In the genomic region with DNA sequence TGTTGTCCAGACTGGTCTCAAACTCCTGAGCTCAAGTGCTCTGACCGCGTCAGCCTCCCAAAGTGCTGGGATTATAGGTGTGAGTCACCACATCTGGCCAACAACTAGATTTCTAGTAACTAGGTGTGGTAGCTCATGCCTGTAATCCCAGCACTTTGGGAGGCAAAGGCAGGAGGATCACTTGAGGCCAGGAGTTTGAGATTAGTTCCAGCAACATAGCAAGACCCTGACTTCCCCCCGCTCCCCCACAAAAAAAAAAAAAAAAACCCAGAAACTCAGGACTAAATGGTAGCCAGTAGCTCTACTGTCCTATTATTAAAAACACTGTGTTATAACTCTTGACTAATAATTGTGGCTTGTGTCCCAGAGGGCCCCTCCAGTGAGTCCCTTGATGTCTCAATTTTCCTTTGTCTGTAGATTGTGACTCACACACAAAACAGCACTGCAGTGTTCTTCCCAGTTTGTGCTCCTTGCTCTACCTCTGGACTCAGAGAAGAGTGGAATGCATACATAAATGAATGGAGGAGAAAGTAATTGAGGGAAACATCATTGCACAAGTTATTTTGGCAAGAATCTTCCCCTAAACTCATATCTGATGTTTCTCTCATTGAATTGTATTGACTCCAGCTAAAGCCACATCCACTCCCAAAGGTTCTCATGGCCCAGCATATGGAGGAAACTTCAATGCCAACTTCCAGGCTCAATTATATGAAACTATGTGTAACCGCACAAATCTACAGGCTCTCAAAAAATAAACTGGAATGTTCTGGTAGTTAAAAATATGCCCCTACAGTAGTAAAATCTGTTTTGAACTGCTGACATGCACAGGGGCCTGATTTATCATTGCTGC, we compare ENCODE assay signal across 9 cellular contexts. TPM values are rescaled to one million over a fixed set of nuclear protein-coding genes. Genes with fewer than 3 reads are reported as not detected.
DNase-seq lines count a peak whose midpoint lies in the region; ATAC-seq, FAIRE-seq and TF ChIP-seq lines count a peak whose summit lies in the region.
"Had no signal": no experiment of that assay in that cellular context is flagged by ENCODE, and none has a peak within 500 bp of the region (broad histone marks: within the 10 kb centered on the region; RNA-seq: fewer than 3 reads in every experiment).

No MANE protein-coding gene starts in this region.

- in situ Hi-C loops in G401 (cut with HindIII; ENCODE audit: low sequenced_read_pairs), result no loop called here

- POLR2A ChIA-PET in A549 (lab: Yijun Ruan, JAX), result interaction anchor here (0.5 to 1.7 kb wide), 8 partner anchors 8 to 1332 kb away, joined by 3 to 7 read pairs (median 4); partner anchors contain the start of gene TPT1

- H3K4me3 ChIP-seq in A549, result no peak overlapping the region
- H3K4me3 ChIP-seq in hepatocyte, result no peak overlapping the region

- TF ChIP-seq CTCF in A549 (IDR thresholded peaks at IDR 0.05) (no peak), HFFc6 (IDR thresholded peaks at IDR 0.05) (no peak), hepatocyte (IDR thresholded peaks at IDR 0.05; ENCODE audit: poor library complexity) (no peak)

- no peak for TF ChIP-seq POLR2A in A549 (IDR thresholded peaks at IDR 0.05; ENCODE audit: low read length)

- H3K9me2 ChIP-seq in hepatocyte (replicated peaks; ENCODE audit: insufficient read depth), result no peaks in the 10 kb centered on the region

- peak overlapping the region; percentile 56 for H3K27ac Mint-ChIP-seq in HFFc6
- peak overlapping the region; percentile 45 for H3K27ac Mint-ChIP-seq in activated naive CD8-positive, alpha-beta T cell treated with anti-CD3 and anti-CD28 coated beads for 36 hours

- H3K36me3 Mint-ChIP-seq in HFFc6 (ENCODE audit: low read depth), result peaks cover 31% of the 10 kb centered on the region
- H3K36me3 Mint-ChIP-seq in activated naive CD8-positive, alpha-beta T cell treated with anti-CD3 and anti-CD28 coated beads for 36 hours, result peaks cover 36% of the 10 kb centered on the region

- H3K9me3 Mint-ChIP-seq in HFFc6, result no peaks in the 10 kb centered on the region; the same call in 1 of the 2 replicates
- H3K9me3 Mint-ChIP-seq in activated naive CD8-positive, alpha-beta T cell treated with anti-CD3 and anti-CD28 coated beads for 36 hours, result no peaks in the 10 kb centered on the region

- peaks cover 98% of the 10 kb centered on the region for H3K4me1 Mint-ChIP-seq in HFFc6 (ENCODE audit: low read depth)
- peaks cover 82% of the 10 kb centered on the region for H3K4me1 Mint-ChIP-seq in activated naive CD8-positive, alpha-beta T cell treated with anti-CD3 and anti-CD28 coated beads for 36 hours

- H2AFZ ChIP-seq in hepatocyte, result no peak overlapping the region

- H3K27me3 Mint-ChIP-seq in HFFc6 (ENCODE audit: insufficient read depth), result peaks cover 15% of the 10 kb centered on the region
- peaks cover 3% of the 10 kb centered on the region for H3K27me3 Mint-ChIP-seq in activated naive CD8-positive, alpha-beta T cell treated with anti-CD3 and anti-CD28 coated beads for 36 hours

- peaks cover 23% of the 10 kb centered on the region for H3K79me2 ChIP-seq in hepatocyte

- H3K9me3 ChIP-seq in A549, result no peaks in the 10 kb centered on the region
- H3K9me3 ChIP-seq in hepatocyte (ENCODE audit: low read depth), result no peaks in the 10 kb centered on the region

- no peak for TF ChIP-seq EP300 in A549 (IDR thresholded peaks at IDR 0.05)

- H3K4me1 ChIP-seq in A549, result peaks cover 65% of the 10 kb centered on the region
- H3K4me1 ChIP-seq in hepatocyte (ENCODE audit: insufficient read depth), result peaks cover 3% of the 10 kb centered on the region

- DNase-seq in A549 (ENCODE audit: low read depth in 1 of 2, low spot score in 1 of 2) (peak in 1 of 2 experiments; percentile 73), HFFc6 (peak; percentile 82), hepatocyte (ENCODE audit: low spot score) (no peak), SHP77 (lab: John Stamatoyannopoulos, UW) (no peak), G401 (ENCODE audit: low spot score) (no peak)
- no peak for DNase-seq in activated naive CD8-positive, alpha-beta T cell treated with anti-CD3 and anti-CD28 coated beads for 36 hours
- no peak for DNase-seq in activated CD4-positive, alpha-beta T cell treated with anti-CD3 and anti-CD28 coated beads, Interleukin-2, amount 50 U/mL, for 1 hour
- DNase-seq: NCI-H446 had no signal

- H3K27ac ChIP-seq in A549, result peak overlapping the region; percentile 28 to 64; a peak in 5 of 6 replicates
- peak overlapping the region; percentile 35 for H3K27ac ChIP-seq in hepatocyte

- CTCF ChIA-PET in A549 (lab: Yijun Ruan, JAX), result interaction anchor here (0.6 to 1.0 kb wide), 4 partner anchors 22 to 603 kb away, joined by 3 read pairs; no protein-coding TSS in a partner anchor

- H3K36me3 ChIP-seq in hepatocyte (replicated peaks; ENCODE audit: insufficient read depth, low read depth), result no peaks in the 10 kb centered on the region

- no peaks in the 10 kb centered on the region for H3K27me3 ChIP-seq in hepatocyte

- no peak for FAIRE-seq in A549 (lab: Jason Lieb, UNC)

- ATAC-seq in A549 (peak; percentile 53 to 65), HG02571 (IDR thresholded peaks at IDR 0.05; ENCODE audit: unreplicated experiment) (no peak)

- TF ChIP-seq RAD21 in A549 (conservative IDR thresholded peaks at IDR 0.05 in 1 of 2, IDR thresholded peaks at IDR 0.05 in 1 of 2), result no peak; a peak in 1 of 5 replicates

- peak overlapping the region; percentile 19 for H3K4me3 Mint-ChIP-seq in HFFc6
- H3K4me3 Mint-ChIP-seq in activated naive CD8-positive, alpha-beta T cell treated with anti-CD3 and anti-CD28 coated beads for 36 hours, result no peak overlapping the region

- peaks cover 24% of the 10 kb centered on the region for H4K20me1 ChIP-seq in hepatocyte (ENCODE audit: insufficient read depth, poor library complexity, severe bottlenecking)

- 25% methylated on average over 4 of the region's 4 CpGs for WGBS in A549 (ENCODE audit: missing lambda C conversion rate)
- WGBS in hepatocyte (ENCODE audit: low lambda C conversion rate, missing lambda C conversion rate), result 73% methylated on average over 4 of the region's 4 CpGs

- H3K4me2 ChIP-seq in A549 (peak overlapping the region; percentile 29), hepatocyte (no peak overlapping the region)

TF ChIP-seq in A549, 52 proteins besides CTCF, POLR2A, EP300 and RAD21 (continues in another document):
- TF ChIP-seq CEBPB (IDR thresholded peaks at IDR 0.05) (peak; percentile 9 to 54; a peak in 1 of 4 replicates), HOXB5 (CRISPR knock-in tag; IDR thresholded peaks at IDR 0.05) (no peak), CBX8 (IDR thresholded peaks at IDR 0.05) (no peak), TFCP2L1 (CRISPR knock-in tag; IDR thresholded peaks at IDR 0.05) (peak; percentile 9; the same call in 1 of the 2 replicates), HOXA7 (CRISPR knock-in tag; IDR thresholded peaks at IDR 0.05) (peak; percentile 90; the same call in 1 of the 2 replicates), RARB (CRISPR knock-in tag; IDR thresholded peaks at IDR 0.05) (peak; percentile 17; the same call in 1 of the 2 replicates), FOSL2 (IDR thresholded peaks at IDR 0.05) (no peak), FOSL2 (CRISPR knock-in tag; IDR thresholded peaks at IDR 0.05) (peak; percentile 52), TP53 (CRISPR knock-in tag; IDR thresholded peaks at IDR 0.05) (peak; percentile 4; the same call in 1 of the 2 replicates), JUNB (IDR thresholded peaks at IDR 0.05) (peak; percentile 38; the same call in 1 of the 2 replicates), JUN (IDR thresholded peaks at IDR 0.05) (peak; percentile 22 to 44; a peak in 3 of 5 replicates)
- TF ChIP-seq, protein P1, sequence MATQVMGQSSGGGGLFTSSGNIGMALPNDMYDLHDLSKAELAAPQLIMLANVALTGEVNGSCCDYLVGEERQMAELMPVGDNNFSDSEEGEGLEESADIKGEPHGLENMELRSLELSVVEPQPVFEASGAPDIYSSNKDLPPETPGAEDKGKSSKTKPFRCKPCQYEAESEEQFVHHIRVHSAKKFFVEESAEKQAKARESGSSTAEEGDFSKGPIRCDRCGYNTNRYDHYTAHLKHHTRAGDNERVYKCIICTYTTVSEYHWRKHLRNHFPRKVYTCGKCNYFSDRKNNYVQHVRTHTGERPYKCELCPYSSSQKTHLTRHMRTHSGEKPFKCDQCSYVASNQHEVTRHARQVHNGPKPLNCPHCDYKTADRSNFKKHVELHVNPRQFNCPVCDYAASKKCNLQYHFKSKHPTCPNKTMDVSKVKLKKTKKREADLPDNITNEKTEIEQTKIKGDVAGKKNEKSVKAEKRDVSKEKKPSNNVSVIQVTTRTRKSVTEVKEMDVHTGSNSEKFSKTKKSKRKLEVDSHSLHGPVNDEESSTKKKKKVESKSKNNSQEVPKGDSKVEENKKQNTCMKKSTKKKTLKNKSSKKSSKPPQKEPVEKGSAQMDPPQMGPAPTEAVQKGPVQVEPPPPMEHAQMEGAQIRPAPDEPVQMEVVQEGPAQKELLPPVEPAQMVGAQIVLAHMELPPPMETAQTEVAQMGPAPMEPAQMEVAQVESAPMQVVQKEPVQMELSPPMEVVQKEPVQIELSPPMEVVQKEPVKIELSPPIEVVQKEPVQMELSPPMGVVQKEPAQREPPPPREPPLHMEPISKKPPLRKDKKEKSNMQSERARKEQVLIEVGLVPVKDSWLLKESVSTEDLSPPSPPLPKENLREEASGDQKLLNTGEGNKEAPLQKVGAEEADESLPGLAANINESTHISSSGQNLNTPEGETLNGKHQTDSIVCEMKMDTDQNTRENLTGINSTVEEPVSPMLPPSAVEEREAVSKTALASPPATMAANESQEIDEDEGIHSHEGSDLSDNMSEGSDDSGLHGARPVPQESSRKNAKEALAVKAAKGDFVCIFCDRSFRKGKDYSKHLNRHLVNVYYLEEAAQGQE (IDR thresholded peaks at IDR 0.05), result no peak
- TF ChIP-seq, protein P2, sequence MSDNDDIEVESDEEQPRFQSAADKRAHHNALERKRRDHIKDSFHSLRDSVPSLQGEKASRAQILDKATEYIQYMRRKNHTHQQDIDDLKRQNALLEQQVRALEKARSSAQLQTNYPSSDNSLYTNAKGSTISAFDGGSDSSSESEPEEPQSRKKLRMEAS (IDR thresholded peaks at IDR 0.05), result peak; percentile 39; the same call in 1 of the 2 replicates

RNA-seq across cellular contexts. Expression of gene TPT1, which starts 8.8 kb away (rescaled TPM):
- polyA plus RNA-seq in A549 (2011; rRNA removed) (3,255 and 3,850 TPM in 2 replicates), A549 (2017; fragmentation: RNase III; extraction: RNeasy Plus Mini Kit Qiagen cat#74134 plus additional on column Dnase treatment) (2,037 to 2,646 TPM (median 2,486 TPM) in 3 replicates), hepatocyte (1,047 and 1,085 TPM in 2 replicates)
- polyA plus RNA-seq in A549 (2012; cell fraction: cytosol; rRNA removed), result 831 and 881 TPM in 2 replicates
- 235 and 371 TPM in 2 replicates for polyA plus RNA-seq in A549 (2012; cell fraction: nucleus; rRNA removed)
- polyA minus RNA-seq in A549 (2011; rRNA and poly(A)+ RNA removed), result 744 and 954 TPM in 2 replicates
- total RNA-seq in HFFc6 (2021; fragmentation: NEBNext Ultra II Directional; extraction: Animal tissue kit (Norgen Biotek cat#: 25700)), result 1,000 to 10,000 TPM; 2,421 to 2,688 (median 2,563) TPM
- 1,000 to 10,000 TPM; 3,217 to 3,223 TPM for total RNA-seq in activated naive CD8-positive, alpha-beta T cell treated with anti-CD3 and anti-CD28 coated beads for 36 hours
- total RNA-seq in hepatocyte, result 6,453 and 7,332 TPM in 2 replicates
- 1,171 and 1,350 TPM in 2 replicates for total RNA-seq in G401 (2014; rRNA removed; shearing (Covaris generic))
